Comparison of ENCODE assay signal across 27 cellular contexts in the genomic region with DNA sequence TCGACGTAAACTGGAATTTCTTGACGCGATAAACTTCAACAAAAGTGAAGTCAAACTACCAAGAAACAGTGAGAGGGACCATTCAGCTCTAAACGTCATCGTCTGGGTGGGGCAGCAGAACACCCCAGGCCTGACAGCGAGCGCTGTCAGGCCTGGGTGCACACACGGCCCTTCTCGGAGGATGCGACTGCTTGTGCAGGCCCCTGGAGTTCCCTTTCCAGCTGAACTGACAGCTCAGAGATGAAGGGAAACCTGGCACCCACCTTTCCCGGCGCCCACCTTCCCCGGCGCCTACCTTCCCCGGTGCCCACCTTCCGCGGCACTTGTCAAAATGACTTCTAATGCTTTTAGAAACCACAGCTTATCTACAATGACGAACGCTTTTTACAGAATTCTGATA.
"Had no signal": no experiment of that assay in that cellular context is flagged by ENCODE, and none has a peak within 500 bp of the region (broad histone marks: within the 10 kb centered on the region; RNA-seq: fewer than 3 reads in every experiment).

No MANE protein-coding gene starts in this region.

- ATAC-seq: left colon; left lung; naive thymus-derived CD4-positive, alpha-beta T cell; natural killer cell treated with Interleukin-12 subunit alpha and Interleukin-12 subunit beta and Interleukin-15 and Interleukin-18, amount 100 ng/mL, for 72 hours; pancreas; right lobe of liver; stimulated activated naive B cell treated with anti-CD40 and anti-IgM and Interleukin-4, amounts not matched to agents 10 μg/mL and 1 μg/mL and 100 μg/mL, for 72 hours; stimulated activated naive CD8-positive, alpha-beta T cell treated with anti-CD3 and anti-CD28 coated beads, Interleukin-15, Interleukin-2, amounts not matched to agents 100 U/mL and 50 U/mL, for 24 hours had no signal

- H3K27me3 ChIP-seq: left lung, pancreas, right lobe of liver, stomach, testis, thyroid gland, transverse colon, upper lobe of left lung, vagina had no signal

- H3K27ac Mint-ChIP-seq: mesothelial cell of epicardium; natural killer cell treated with Interleukin-12 subunit alpha and Interleukin-12 subunit beta and Interleukin-15 and Interleukin-18, amount 100 ng/mL, for 72 hours had no signal

- H3K27ac ChIP-seq: left lung, pancreas, prostate gland, right lobe of liver, skin epidermis, stomach, testis, thyroid gland, upper lobe of left lung, vagina had no signal

- H3K9me3 Mint-ChIP-seq: immature natural killer cell; mesothelial cell of epicardium; naive thymus-derived CD4-positive, alpha-beta T cell; natural killer cell treated with Interleukin-12 subunit alpha and Interleukin-12 subunit beta and Interleukin-15 and Interleukin-18, amount 100 ng/mL, for 72 hours; stimulated activated naive B cell treated with anti-CD40 and anti-IgM and Interleukin-4, amounts not matched to agents 10 μg/mL and 1 μg/mL and 100 μg/mL, for 72 hours had no signal

- H3K4me3 ChIP-seq: left lung, lung, pancreas, prostate gland, right lobe of liver, skin epidermis, stomach, testis, thyroid gland, transverse colon, upper lobe of left lung, vagina had no signal

- H3K4me1 Mint-ChIP-seq: mesothelial cell of epicardium had no signal

- H3K36me3 Mint-ChIP-seq: natural killer cell treated with Interleukin-12 subunit alpha and Interleukin-12 subunit beta and Interleukin-15 and Interleukin-18, amount 100 ng/mL, for 72 hours had no signal

- H3K4me1 ChIP-seq: prostate gland, vagina had no signal

- H3K9me3 ChIP-seq: left lung, pancreas, prostate gland, right lobe of liver, stomach, testis, thyroid gland, transverse colon, upper lobe of left lung, vagina had no signal

- H3K4me3 Mint-ChIP-seq: immature natural killer cell; mesothelial cell of epicardium; naive thymus-derived CD4-positive, alpha-beta T cell; natural killer cell treated with Interleukin-12 subunit alpha and Interleukin-12 subunit beta and Interleukin-15 and Interleukin-18, amount 100 ng/mL, for 72 hours; stimulated activated naive B cell treated with anti-CD40 and anti-IgM and Interleukin-4, amounts not matched to agents 10 μg/mL and 1 μg/mL and 100 μg/mL, for 72 hours had no signal

- H3K27me3 Mint-ChIP-seq: naive thymus-derived CD4-positive, alpha-beta T cell; natural killer cell treated with Interleukin-12 subunit alpha and Interleukin-12 subunit beta and Interleukin-15 and Interleukin-18, amount 100 ng/mL, for 72 hours had no signal

- DNase-seq: hypothalamus; immature natural killer cell; kidney; left colon; mesendoderm; naive thymus-derived CD4-positive, alpha-beta T cell; retina; right lobe of liver; stimulated activated CD4-positive, alpha-beta T cell treated with anti-CD3 and anti-CD28 coated beads, Interleukin-1b, Interleukin-23, amount 100 ng/mL, for 48 hours; stimulated activated CD4-positive, alpha-beta T cell treated with anti-CD3 and anti-CD28 coated beads, Interleukin-2, amount 100 ng/mL, for 48 hours; stimulated activated CD4-positive, alpha-beta T cell treated with anti-CD3 and anti-CD28 coated beads, Interleukin-4, amount 100 ng/mL, for 4 hours; stimulated activated CD8-positive, alpha-beta memory T cell treated with anti-CD3 and anti-CD28 coated beads, Interleukin-4, amount 100 ng/mL, for 48 hours; stimulated activated naive B cell treated with anti-CD40 and anti-IgM and Interleukin-4, amounts not matched to agents 10 μg/mL and 1 μg/mL and 100 μg/mL, for 72 hours; stimulated activated naive CD8-positive, alpha-beta T cell treated with anti-CD3 and anti-CD28 coated beads, Interleukin-15, Interleukin-2, amounts not matched to agents 100 U/mL and 50 U/mL, for 24 hours; stomach; testis; thyroid gland; transverse colon had no signal

- H3K36me3 ChIP-seq: prostate gland had no signal
